Comparison of ENCODE assay signal across 8 cellular contexts in the genomic region with DNA sequence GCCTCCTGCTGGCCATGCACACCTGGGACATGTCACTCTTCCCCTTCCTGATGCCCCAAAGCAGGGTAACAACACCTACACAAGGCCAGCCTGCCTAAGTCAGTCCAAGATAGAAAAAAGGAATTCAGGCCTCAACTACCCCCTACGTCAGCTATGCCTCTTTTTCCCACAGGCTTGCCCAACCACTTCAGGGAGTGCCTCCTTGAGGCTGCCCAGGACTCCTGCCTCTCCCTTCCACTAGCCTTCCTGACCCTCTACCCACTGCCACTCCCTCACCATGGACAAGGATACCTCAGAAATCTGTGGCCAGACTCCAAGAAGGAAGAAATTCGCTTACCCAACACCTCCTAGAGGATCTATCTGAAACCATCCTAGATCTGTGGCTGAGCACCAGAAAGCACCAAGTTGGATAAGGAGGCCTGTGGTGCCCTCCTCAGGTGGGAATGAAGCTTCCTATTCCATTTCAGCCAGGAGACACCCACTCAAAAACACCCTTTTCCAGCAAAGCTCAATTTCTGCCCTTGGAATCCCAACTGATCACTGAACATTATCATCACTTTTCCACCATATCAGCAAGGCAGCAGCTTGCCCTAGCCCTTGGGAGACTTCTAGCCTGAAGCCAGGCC. TPM values are rescaled to one million over a fixed set of nuclear protein-coding genes. Genes with fewer than 3 reads are reported as not detected.
A peak's percentile ranks its signal among the peaks of the same experiment; 100 is the strongest.
DNase-seq lines count a peak whose midpoint lies in the region; ATAC-seq and TF ChIP-seq lines count a peak whose summit lies in the region.

No MANE protein-coding gene starts in this region.

- no peak for TF ChIP-seq POLR2A in breast epithelium (IDR thresholded peaks at IDR 0.05)

- peak overlapping the region; percentile 76 for H3K4me3 ChIP-seq in AG04450 (ENCODE audit: low read depth, low read length)
- H3K4me3 ChIP-seq in HL-60 (replicated peaks; ENCODE audit: insufficient read depth, low read length) = peak overlapping the region; percentile 83
- H3K4me3 ChIP-seq in breast epithelium = peak overlapping the region; percentile 82 to 96 (median 95)
- no peak overlapping the region for H3K4me3 ChIP-seq in mucosa of descending colon

- H3K4me1 ChIP-seq in breast epithelium (peaks cover 8 to 11% of the 10 kb centered on the region in 2 donors), mucosa of descending colon (ENCODE audit: low read depth) (peaks cover 13% of the 10 kb centered on the region)

- H3K27me3 ChIP-seq in AG04450 (ENCODE audit: control insufficient read depth, insufficient read depth, low read length) (no peaks in the 10 kb centered on the region), HL-60 (ENCODE audit: insufficient read depth, poor library complexity, severe bottlenecking) (no peaks in the 10 kb centered on the region), breast epithelium (no peaks in the 10 kb centered on the region)

- TF ChIP-seq CTCF in AG04450 (IDR thresholded peaks at IDR 0.05; ENCODE audit: low read depth, low read length) (no peak), HL-60 (IDR thresholded peaks at IDR 0.05; ENCODE audit: insufficient read depth, low read length) (no peak), breast epithelium (IDR thresholded peaks at IDR 0.05) (no peak), mucosa of descending colon (IDR thresholded peaks at IDR 0.05) (no peak)

- no peaks in the 10 kb centered on the region for H3K36me3 ChIP-seq in breast epithelium
- H3K36me3 ChIP-seq in mucosa of descending colon (ENCODE audit: low read depth) = no peaks in the 10 kb centered on the region

- CTCF ChIA-PET in AG04450 (lab: Charles Lee) = interaction anchor here (0.7 to 2.0 kb wide), 2 partner anchors 61 to 109 kb away, joined by 3 to 4 read pairs; no protein-coding TSS in a partner anchor

- intact Hi-C loops in breast epithelium (cut with DNase I; ENCODE audit: low total_unique reads) (no loop called here), mucosa of descending colon (cut with DNase I, micrococcal nuclease) (no loop called here)

- H3K27ac ChIP-seq in AG04450 (ENCODE audit: low read depth, low read length) (no peak overlapping the region), HL-60 (replicated peaks) (no peak overlapping the region), breast epithelium (peak overlapping the region in 1 of 2 donors; percentile 14)

- peak; percentile 22 for ATAC-seq in mucosa of descending colon
- no peak for ATAC-seq in GM19463 (IDR thresholded peaks at IDR 0.05; ENCODE audit: unreplicated experiment)

- POLR2A ChIA-PET in AG04450 (lab: Yijun Ruan, JAX) = no interaction called here

- DNase-seq in AG04450 (ENCODE audit: low read depth, low spot score) (no peak), HL-60 (ENCODE audit: low read depth in 1 of 2, low spot score in 1 of 2) (no peak), breast epithelium (ENCODE audit: low spot score in 2 of 2) (no peak), mucosa of descending colon (peak in 1 of 3 donors; percentile 10)
- no peak for DNase-seq in stimulated activated CD4-positive, alpha-beta T cell treated with anti-CD3 and anti-CD28 coated beads, Interleukin-15, amount 100 ng/mL, for 24 hours
- DNase-seq in activated CD4-positive, CD25-positive, alpha-beta regulatory T cell treated with anti-CD3 and anti-CD28 coated beads, Interleukin-2, amount 50 U/mL, for 72 hours = no peak
- no peak for DNase-seq in stimulated activated naive CD4-positive, alpha-beta T cell treated with Interleukin-2 at 50 U/mL for 16 hours (lab: John Stamatoyannopoulos, UW)

- H3K9me3 ChIP-seq in AG04450 (ENCODE audit: control insufficient read depth, insufficient read depth, low read length) (no peaks in the 10 kb centered on the region; the same call in 1 of the 2 replicates), breast epithelium (no peaks in the 10 kb centered on the region), mucosa of descending colon (no peaks in the 10 kb centered on the region)

RNA-seq across cellular contexts. Expression of gene KDM5C, which starts 1.8 kb away (rescaled TPM):
- 42.7 and 50.3 TPM in 2 replicates for polyA plus RNA-seq in AG04450 (2011; rRNA removed)
- polyA minus RNA-seq in AG04450 (2011; rRNA and poly(A)+ RNA removed) = 78.8 and 96.3 TPM in 2 replicates
- total RNA-seq in breast epithelium (100 to 1,000 TPM in 2 of 3 donors, 10 to 100 TPM in 1; 63.5 to 136 (median 123) TPM), mucosa of descending colon (100 to 1,000 TPM in 1 of 3 donors, 10 to 100 TPM in 2; 74.5 to 109 (median 80.2) TPM)

RNA-seq across cellular contexts. Expression of gene IQSEC2, which starts 58.2 kb away (rescaled TPM):
- polyA plus RNA-seq in AG04450 (2011; rRNA removed) = 9.1 and 12.2 TPM in 2 replicates
- polyA minus RNA-seq in AG04450 (2011; rRNA and poly(A)+ RNA removed) = 10.9 and 17.3 TPM in 2 replicates
- total RNA-seq in breast epithelium (10 to 100 TPM; 16.7 to 18.7 (median 18.3) TPM), mucosa of descending colon (10 to 100 TPM; 28.0 to 39.3 (median 30.9) TPM)
